In the genomic region with DNA sequence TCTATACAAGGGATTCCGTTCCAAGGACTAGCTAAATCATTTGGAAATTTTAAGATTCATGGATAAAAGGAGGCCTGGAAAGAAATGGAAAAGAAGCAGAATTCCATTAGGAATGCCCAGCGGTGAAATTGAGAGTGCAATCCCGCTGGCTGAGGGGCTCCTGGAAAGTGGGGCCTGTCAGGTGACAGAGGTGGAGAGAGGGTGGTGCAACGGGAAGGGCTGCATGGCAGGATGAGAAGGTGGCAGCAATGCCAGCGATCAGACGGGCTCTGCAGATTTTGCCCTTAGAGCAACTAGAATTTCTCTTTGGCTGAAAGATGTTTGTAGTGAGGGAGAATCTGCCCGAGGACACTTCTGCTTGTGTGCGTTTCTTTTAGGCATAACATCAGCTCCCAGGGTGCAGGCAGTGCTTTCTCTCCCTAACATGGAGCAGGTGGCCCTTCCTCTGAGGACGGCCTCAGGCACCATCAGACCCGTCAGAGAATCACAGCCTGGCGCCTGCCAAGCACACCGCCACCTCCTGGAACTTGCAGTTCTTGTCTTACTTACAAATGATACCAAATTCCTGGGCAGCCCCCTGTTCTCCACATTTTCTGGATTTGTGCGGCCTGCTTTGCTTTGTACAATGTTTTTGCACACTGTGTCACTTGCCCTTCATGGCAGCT, we compare ENCODE assay signal across 17 cellular contexts.
DNase-seq lines count a peak whose midpoint lies in the region; ATAC-seq lines count a peak whose summit lies in the region.
"Had no signal": no experiment of that assay in that cellular context is flagged by ENCODE, and none has a peak within 500 bp of the region (broad histone marks: within the 10 kb centered on the region; RNA-seq: fewer than 3 reads in every experiment).

No MANE protein-coding gene starts in this region.

- H3K4me3 ChIP-seq in GM23248: no peak overlapping the region
- H3K4me3 ChIP-seq: mucosa of descending colon, SK-N-MC had no signal

- no peaks in the 10 kb centered on the region for H3K9me3 ChIP-seq in GM23248 (ENCODE audit: low read depth)

- H3K36me3 ChIP-seq in GM23248 (ENCODE audit: low read depth): no peaks in the 10 kb centered on the region

- no peaks in the 10 kb centered on the region for H3F3A ChIP-seq in GM23248 (ENCODE audit: insufficient read depth)

- H2AFZ ChIP-seq in GM23248: no peak overlapping the region

- H3K9me2 ChIP-seq in GM23248 (ENCODE audit: insufficient read depth): no peaks in the 10 kb centered on the region

- H3K4me1 ChIP-seq in GM23248 (ENCODE audit: insufficient read depth): no peaks in the 10 kb centered on the region

- ATAC-seq in HG02798 (IDR thresholded peaks at IDR 0.05; ENCODE audit: poor library complexity, unreplicated experiment): no peak
- ATAC-seq: mucosa of descending colon; stimulated activated naive B cell treated with anti-CD40 and anti-IgM and Interleukin-4, amounts not matched to agents 10 μg/mL and 1 μg/mL and 100 μg/mL, for 72 hours had no signal

- peak; percentile 37 for DNase-seq in AG20443 (ENCODE audit: low spot score)
- DNase-seq in GM23248: peak; percentile 21
- DNase-seq in mesenteric fat pad (ENCODE audit: low spot score): peak; percentile 51
- DNase-seq in NCI-H2227 treated with DMSO at 0.1 percent for 48 hours (lab: John Stamatoyannopoulos, UW): no peak
- DNase-seq in NK-92 (lab: John Stamatoyannopoulos, UW; ENCODE audit: unreplicated experiment): no peak
- DNase-seq in SKM-1 (lab: John Stamatoyannopoulos, UW; ENCODE audit: unreplicated experiment): no peak
- DNase-seq: activated CD8-positive, alpha-beta memory T cell treated with anti-CD3 and anti-CD28 coated beads, Interleukin-2, amount 50 U/mL, for 48 hours; CD4-positive, CD25-positive, alpha-beta regulatory T cell; GDM1; NCI-H1105; NCI-H82; stimulated activated CD4-positive, alpha-beta T cell treated with anti-CD3 and anti-CD28 coated beads, Interleukin-2, amount 100 ng/mL, for 48 hours; stimulated activated naive B cell treated with anti-CD40 and anti-IgM and Interleukin-4, amounts not matched to agents 10 μg/mL and 1 μg/mL and 100 μg/mL, for 72 hours had no signal

- no peaks in the 10 kb centered on the region for H4K20me1 ChIP-seq in GM23248 (ENCODE audit: insufficient read depth)

- H3K27ac ChIP-seq in GM23248: no peak overlapping the region
- H3K27ac ChIP-seq in angular gyrus (ENCODE audit: low read depth, low read length): peak overlapping the region; percentile 13
- H3K27ac ChIP-seq: SK-N-MC had no signal

- no peak overlapping the region for H3K4me2 ChIP-seq in GM23248 (ENCODE audit: unreplicated experiment)

- H3K79me2 ChIP-seq in GM23248 (ENCODE audit: insufficient read depth): no peaks in the 10 kb centered on the region

- no peaks in the 10 kb centered on the region; the same call in 1 of the 2 replicates for H3K27me3 ChIP-seq in GM23248 (replicated peaks; ENCODE audit: insufficient read depth)

- H3K9ac ChIP-seq in GM23248: no peak overlapping the region

- in situ Hi-C loops in GM23248 (cut with MboI): no loop called here

- 29 to 35% methylated on average over 13 of the region's 13 CpGs for WGBS in GM23248 (ENCODE audit: low coverage in 1 of 2, low lambda C conversion rate in 2 of 2, missing lambda C conversion rate in 2 of 2), 2 experiments

Comparison
In these comparisons a context has a peak if more than half of its experiments do, and no peak if none do; other contexts are left out.
1. DNase-seq: peak in AG20443 (single experiment), GM23248 (single experiment) and mesenteric fat pad (single experiment); none in NCI-H2227 treated with DMSO at 0.1 percent for 48 hours (single experiment), NK-92 (single experiment) and SKM-1 (single experiment).